Comparison of ENCODE assay signal across 1 cellular context in the genomic region with DNA sequence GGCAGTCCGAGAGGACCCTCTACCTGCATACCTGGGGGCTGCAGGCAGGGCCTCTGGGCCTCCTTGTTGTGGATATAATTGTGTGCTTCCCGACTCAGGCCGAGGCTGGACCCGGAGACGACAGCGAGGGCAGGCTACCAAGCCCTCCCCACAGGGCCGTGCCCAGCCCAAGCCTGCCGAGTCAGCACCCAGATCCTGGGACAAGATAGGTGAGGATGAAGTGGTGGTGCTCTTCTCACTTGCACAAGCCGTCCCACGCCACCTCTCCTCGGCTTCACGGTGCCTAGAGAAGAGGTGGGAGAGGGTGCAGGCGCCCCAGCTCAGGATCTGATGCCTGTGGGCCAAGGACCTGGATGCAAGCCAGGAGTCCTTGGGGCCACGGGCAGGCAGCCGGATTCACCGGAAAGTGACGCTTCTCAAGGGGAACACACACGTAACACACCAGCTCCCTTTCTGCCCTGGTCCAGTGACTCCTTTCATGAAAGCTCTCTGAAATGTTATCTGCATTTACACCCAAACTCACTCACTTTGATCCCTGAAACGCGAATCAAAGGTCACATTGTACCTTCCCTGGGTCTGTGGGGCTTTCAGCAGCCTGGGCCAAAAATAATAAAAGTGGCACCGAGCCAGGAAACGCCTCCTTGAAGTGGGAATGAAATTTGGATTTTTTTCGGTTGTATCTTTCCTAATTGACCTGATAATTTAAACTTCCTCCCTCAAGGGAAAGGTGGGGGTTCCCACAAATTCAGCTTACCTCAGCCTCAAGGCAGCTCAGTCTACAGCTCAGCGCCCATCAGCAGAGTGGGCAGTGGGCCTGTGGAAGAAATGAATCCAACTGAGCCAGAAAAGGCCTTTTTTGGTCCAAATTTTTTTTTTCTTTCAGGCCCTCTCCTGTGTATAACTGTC.
TF ChIP-seq lines count a peak whose summit lies in the region.

No MANE protein-coding gene starts in this region.

TF ChIP-seq in K562, 482 proteins besides CTCF, POLR2A, EP300 and RAD21 (continued from another document and continues in another):
- TF ChIP-seq, protein P1, sequence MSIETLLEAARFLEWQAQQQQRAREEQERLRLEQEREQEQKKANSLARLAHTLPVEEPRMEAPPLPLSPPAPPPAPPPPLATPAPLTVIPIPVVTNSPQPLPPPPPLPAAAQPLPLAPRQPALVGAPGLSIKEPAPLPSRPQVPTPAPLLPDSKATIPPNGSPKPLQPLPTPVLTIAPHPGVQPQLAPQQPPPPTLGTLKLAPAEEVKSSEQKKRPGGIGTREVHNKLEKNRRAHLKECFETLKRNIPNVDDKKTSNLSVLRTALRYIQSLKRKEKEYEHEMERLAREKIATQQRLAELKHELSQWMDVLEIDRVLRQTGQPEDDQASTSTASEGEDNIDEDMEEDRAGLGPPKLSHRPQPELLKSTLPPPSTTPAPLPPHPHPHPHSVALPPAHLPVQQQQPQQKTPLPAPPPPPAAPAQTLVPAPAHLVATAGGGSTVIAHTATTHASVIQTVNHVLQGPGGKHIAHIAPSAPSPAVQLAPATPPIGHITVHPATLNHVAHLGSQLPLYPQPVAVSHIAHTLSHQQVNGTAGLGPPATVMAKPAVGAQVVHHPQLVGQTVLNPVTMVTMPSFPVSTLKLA (conservative IDR thresholded peaks at IDR 0.05), result no peak
- TF ChIP-seq MTA3 (IDR thresholded peaks at IDR 0.05; ENCODE audit: borderline replicate concordance), result no peak
- no peak for TF ChIP-seq SETDB1 (IDR thresholded peaks at IDR 0.05; ENCODE audit: low read length)
- TF ChIP-seq, protein P2, sequence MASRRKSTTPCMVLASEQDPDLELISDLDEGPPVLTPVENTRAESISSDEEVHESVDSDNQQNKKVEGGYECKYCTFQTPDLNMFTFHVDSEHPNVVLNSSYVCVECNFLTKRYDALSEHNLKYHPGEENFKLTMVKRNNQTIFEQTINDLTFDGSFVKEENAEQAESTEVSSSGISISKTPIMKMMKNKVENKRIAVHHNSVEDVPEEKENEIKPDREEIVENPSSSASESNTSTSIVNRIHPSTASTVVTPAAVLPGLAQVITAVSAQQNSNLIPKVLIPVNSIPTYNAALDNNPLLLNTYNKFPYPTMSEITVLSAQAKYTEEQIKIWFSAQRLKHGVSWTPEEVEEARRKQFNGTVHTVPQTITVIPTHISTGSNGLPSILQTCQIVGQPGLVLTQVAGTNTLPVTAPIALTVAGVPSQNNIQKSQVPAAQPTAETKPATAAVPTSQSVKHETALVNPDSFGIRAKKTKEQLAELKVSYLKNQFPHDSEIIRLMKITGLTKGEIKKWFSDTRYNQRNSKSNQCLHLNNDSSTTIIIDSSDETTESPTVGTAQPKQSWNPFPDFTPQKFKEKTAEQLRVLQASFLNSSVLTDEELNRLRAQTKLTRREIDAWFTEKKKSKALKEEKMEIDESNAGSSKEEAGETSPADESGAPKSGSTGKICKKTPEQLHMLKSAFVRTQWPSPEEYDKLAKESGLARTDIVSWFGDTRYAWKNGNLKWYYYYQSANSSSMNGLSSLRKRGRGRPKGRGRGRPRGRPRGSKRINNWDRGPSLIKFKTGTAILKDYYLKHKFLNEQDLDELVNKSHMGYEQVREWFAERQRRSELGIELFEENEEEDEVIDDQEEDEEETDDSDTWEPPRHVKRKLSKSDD (conservative IDR thresholded peaks at IDR 0.05; ENCODE audit: low read length), result no peak
- TF ChIP-seq, protein P3, sequence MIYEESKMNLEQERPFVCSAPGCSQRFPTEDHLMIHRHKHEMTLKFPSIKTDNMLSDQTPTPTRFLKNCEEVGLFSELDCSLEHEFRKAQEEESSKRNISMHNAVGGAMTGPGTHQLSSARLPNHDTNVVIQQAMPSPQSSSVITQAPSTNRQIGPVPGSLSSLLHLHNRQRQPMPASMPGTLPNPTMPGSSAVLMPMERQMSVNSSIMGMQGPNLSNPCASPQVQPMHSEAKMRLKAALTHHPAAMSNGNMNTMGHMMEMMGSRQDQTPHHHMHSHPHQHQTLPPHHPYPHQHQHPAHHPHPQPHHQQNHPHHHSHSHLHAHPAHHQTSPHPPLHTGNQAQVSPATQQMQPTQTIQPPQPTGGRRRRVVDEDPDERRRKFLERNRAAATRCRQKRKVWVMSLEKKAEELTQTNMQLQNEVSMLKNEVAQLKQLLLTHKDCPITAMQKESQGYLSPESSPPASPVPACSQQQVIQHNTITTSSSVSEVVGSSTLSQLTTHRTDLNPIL (CRISPR knock-in tag; IDR thresholded peaks at IDR 0.05), result no peak
- TF ChIP-seq ZNF589 (CRISPR knock-in tag; IDR thresholded peaks at IDR 0.05; ENCODE audit: low read depth), result no peak
- TF ChIP-seq CTBP1 (IDR thresholded peaks at IDR 0.05; ENCODE audit: borderline replicate concordance), result no peak
- TF ChIP-seq, protein P4, sequence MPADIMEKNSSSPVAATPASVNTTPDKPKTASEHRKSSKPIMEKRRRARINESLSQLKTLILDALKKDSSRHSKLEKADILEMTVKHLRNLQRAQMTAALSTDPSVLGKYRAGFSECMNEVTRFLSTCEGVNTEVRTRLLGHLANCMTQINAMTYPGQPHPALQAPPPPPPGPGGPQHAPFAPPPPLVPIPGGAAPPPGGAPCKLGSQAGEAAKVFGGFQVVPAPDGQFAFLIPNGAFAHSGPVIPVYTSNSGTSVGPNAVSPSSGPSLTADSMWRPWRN (IDR thresholded peaks at IDR 0.05; ENCODE audit: low read depth), result no peak
- peak; percentile 22; the same call in 1 of the 2 replicates for TF ChIP-seq NFXL1 (CRISPR knock-in tag; IDR thresholded peaks at IDR 0.05)
- no peak for TF ChIP-seq NR2C2 (CRISPR knock-in tag; IDR thresholded peaks at IDR 0.05)
- TF ChIP-seq NR2C2 (tag; IDR thresholded peaks at IDR 0.05), result no peak
- peak; percentile 87 for TF ChIP-seq MAFF (IDR thresholded peaks at IDR 0.05; ENCODE audit: low read length)
- TF ChIP-seq ZNF764 (CRISPR knock-in tag; IDR thresholded peaks at IDR 0.05; ENCODE audit: low read depth), result no peak
- TF ChIP-seq ZNF23 (CRISPR knock-in tag; IDR thresholded peaks at IDR 0.05), result peak; percentile 58; the same call in 1 of the 2 replicates
- no peak for TF ChIP-seq RFX5 (IDR thresholded peaks at IDR 0.05; ENCODE audit: low read depth, low read length)
- TF ChIP-seq ZNF780A (CRISPR knock-in tag; IDR thresholded peaks at IDR 0.05), result no peak
- TF ChIP-seq, protein P5, sequence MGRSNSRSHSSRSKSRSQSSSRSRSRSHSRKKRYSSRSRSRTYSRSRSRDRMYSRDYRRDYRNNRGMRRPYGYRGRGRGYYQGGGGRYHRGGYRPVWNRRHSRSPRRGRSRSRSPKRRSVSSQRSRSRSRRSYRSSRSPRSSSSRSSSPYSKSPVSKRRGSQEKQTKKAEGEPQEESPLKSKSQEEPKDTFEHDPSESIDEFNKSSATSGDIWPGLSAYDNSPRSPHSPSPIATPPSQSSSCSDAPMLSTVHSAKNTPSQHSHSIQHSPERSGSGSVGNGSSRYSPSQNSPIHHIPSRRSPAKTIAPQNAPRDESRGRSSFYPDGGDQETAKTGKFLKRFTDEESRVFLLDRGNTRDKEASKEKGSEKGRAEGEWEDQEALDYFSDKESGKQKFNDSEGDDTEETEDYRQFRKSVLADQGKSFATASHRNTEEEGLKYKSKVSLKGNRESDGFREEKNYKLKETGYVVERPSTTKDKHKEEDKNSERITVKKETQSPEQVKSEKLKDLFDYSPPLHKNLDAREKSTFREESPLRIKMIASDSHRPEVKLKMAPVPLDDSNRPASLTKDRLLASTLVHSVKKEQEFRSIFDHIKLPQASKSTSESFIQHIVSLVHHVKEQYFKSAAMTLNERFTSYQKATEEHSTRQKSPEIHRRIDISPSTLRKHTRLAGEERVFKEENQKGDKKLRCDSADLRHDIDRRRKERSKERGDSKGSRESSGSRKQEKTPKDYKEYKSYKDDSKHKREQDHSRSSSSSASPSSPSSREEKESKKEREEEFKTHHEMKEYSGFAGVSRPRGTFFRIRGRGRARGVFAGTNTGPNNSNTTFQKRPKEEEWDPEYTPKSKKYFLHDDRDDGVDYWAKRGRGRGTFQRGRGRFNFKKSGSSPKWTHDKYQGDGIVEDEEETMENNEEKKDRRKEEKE (IDR thresholded peaks at IDR 0.05; ENCODE audit: borderline replicate concordance in 1 of 2, control insufficient read depth in 1 of 2, low read depth in 2 of 2, low read length in 1 of 2), result no peak
- TF ChIP-seq, protein P6, sequence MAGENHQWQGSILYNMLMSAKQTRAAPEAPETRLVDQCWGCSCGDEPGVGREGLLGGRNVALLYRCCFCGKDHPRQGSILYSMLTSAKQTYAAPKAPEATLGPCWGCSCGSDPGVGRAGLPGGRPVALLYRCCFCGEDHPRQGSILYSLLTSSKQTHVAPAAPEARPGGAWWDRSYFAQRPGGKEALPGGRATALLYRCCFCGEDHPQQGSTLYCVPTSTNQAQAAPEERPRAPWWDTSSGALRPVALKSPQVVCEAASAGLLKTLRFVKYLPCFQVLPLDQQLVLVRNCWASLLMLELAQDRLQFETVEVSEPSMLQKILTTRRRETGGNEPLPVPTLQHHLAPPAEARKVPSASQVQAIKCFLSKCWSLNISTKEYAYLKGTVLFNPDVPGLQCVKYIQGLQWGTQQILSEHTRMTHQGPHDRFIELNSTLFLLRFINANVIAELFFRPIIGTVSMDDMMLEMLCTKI (IDR thresholded peaks at IDR 0.05; ENCODE audit: partially characterized antibody), result no peak
- no peak for TF ChIP-seq ELF2 (CRISPR knock-in tag; IDR thresholded peaks at IDR 0.05)
- TF ChIP-seq, protein P7, sequence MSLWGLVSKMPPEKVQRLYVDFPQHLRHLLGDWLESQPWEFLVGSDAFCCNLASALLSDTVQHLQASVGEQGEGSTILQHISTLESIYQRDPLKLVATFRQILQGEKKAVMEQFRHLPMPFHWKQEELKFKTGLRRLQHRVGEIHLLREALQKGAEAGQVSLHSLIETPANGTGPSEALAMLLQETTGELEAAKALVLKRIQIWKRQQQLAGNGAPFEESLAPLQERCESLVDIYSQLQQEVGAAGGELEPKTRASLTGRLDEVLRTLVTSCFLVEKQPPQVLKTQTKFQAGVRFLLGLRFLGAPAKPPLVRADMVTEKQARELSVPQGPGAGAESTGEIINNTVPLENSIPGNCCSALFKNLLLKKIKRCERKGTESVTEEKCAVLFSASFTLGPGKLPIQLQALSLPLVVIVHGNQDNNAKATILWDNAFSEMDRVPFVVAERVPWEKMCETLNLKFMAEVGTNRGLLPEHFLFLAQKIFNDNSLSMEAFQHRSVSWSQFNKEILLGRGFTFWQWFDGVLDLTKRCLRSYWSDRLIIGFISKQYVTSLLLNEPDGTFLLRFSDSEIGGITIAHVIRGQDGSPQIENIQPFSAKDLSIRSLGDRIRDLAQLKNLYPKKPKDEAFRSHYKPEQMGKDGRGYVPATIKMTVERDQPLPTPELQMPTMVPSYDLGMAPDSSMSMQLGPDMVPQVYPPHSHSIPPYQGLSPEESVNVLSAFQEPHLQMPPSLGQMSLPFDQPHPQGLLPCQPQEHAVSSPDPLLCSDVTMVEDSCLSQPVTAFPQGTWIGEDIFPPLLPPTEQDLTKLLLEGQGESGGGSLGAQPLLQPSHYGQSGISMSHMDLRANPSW (CRISPR knock-in tag; IDR thresholded peaks at IDR 0.05), result no peak
- TF ChIP-seq, protein P8, sequence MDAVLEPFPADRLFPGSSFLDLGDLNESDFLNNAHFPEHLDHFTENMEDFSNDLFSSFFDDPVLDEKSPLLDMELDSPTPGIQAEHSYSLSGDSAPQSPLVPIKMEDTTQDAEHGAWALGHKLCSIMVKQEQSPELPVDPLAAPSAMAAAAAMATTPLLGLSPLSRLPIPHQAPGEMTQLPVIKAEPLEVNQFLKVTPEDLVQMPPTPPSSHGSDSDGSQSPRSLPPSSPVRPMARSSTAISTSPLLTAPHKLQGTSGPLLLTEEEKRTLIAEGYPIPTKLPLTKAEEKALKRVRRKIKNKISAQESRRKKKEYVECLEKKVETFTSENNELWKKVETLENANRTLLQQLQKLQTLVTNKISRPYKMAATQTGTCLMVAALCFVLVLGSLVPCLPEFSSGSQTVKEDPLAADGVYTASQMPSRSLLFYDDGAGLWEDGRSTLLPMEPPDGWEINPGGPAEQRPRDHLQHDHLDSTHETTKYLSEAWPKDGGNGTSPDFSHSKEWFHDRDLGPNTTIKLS (IDR thresholded peaks at IDR 0.05; ENCODE audit: borderline replicate concordance, low read depth), result no peak
- TF ChIP-seq, protein P9, sequence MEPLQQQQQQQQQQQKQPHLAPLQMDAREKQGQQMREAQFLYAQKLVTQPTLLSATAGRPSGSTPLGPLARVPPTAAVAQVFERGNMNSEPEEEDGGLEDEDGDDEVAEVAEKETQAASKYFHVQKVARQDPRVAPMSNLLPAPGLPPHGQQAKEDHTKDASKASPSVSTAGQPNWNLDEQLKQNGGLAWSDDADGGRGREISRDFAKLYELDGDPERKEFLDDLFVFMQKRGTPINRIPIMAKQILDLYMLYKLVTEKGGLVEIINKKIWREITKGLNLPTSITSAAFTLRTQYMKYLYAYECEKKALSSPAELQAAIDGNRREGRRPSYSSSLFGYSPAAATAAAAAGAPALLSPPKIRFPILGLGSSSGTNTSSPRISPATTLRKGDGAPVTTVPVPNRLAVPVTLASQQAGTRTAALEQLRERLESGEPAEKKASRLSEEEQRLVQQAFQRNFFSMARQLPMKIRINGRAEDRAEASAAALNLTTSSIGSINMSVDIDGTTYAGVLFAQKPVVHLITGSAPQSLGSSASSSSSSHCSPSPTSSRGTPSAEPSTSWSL (CRISPR knock-in tag; IDR thresholded peaks at IDR 0.05; ENCODE audit: borderline replicate concordance), result peak; percentile 91; the same call in 1 of the 2 replicates
- TF ChIP-seq ZNF444 (CRISPR knock-in tag; IDR thresholded peaks at IDR 0.05), result no peak; the same call in none of the 2 replicates
- TF ChIP-seq, protein P10, sequence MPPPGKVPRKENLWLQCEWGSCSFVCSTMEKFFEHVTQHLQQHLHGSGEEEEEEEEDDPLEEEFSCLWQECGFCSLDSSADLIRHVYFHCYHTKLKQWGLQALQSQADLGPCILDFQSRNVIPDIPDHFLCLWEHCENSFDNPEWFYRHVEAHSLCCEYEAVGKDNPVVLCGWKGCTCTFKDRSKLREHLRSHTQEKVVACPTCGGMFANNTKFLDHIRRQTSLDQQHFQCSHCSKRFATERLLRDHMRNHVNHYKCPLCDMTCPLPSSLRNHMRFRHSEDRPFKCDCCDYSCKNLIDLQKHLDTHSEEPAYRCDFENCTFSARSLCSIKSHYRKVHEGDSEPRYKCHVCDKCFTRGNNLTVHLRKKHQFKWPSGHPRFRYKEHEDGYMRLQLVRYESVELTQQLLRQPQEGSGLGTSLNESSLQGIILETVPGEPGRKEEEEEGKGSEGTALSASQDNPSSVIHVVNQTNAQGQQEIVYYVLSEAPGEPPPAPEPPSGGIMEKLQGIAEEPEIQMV (tag; conservative IDR thresholded peaks at IDR 0.05; ENCODE audit: low read depth), result no peak
- TF ChIP-seq RBM17 (IDR thresholded peaks at IDR 0.05; ENCODE audit: borderline replicate concordance, low read depth, low read length), result no peak
- no peak; the same call in 1 of the 2 replicates for TF ChIP-seq NR4A1 (CRISPR knock-in tag; IDR thresholded peaks at IDR 0.05)
- TF ChIP-seq NR4A1 (tag; IDR thresholded peaks at IDR 0.05), result no peak; the same call in none of the 2 replicates
- no peak for TF ChIP-seq TCF3 (CRISPR knock-in tag; IDR thresholded peaks at IDR 0.05)
- no peak for TF ChIP-seq FOXA3 (CRISPR knock-in tag; conservative IDR thresholded peaks at IDR 0.05 in 1 of 2, IDR thresholded peaks at IDR 0.05 in 1 of 2)
- no peak for TF ChIP-seq PCBP2 (IDR thresholded peaks at IDR 0.05; ENCODE audit: low read depth, low read length, poor library complexity, severe bottlenecking)
- no peak for TF ChIP-seq RAD51 (IDR thresholded peaks at IDR 0.05; ENCODE audit: borderline replicate concordance, low read depth)
- TF ChIP-seq CC2D1A (IDR thresholded peaks at IDR 0.05), result no peak
- TF ChIP-seq ZNF133 (CRISPR knock-in tag; IDR thresholded peaks at IDR 0.05), result peak; percentile 80
- peak; percentile 28; the same call in 1 of the 2 replicates for TF ChIP-seq SMC3 (conservative IDR thresholded peaks at IDR 0.05; ENCODE audit: insufficient read depth, low read depth, low read length)
- TF ChIP-seq BMI1 (IDR thresholded peaks at IDR 0.05; ENCODE audit: low read length), result no peak
- TF ChIP-seq HMG20B (CRISPR knock-in tag; IDR thresholded peaks at IDR 0.05), result no peak
